ENCODE assay signal across 27 cellular contexts in the genomic region with DNA sequence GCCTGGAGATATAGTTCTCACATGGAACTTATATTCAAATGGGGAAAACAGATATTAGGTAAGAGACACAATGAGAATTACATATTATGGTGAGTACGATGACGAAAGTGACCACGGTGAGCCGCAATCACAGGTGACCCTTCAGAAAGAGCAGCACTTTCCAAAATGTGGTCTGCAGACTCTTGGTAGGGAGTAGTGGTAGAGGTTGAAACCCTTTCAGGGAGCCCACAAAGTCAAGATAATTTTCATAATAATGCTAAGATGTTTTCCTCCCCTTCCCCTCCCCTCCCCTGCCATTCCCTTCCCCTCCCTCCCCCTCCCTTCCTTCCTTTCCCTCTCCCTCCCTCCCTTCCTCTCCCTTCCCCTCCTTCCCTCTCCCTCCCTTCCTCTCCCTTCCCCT.
"Had no signal": no experiment of that assay in that cellular context is flagged by ENCODE, and none has a peak within 500 bp of the region (broad histone marks: within the 10 kb centered on the region; RNA-seq: fewer than 3 reads in every experiment).

No MANE protein-coding gene starts in this region.

- H3K4me1 ChIP-seq: gastrocnemius medialis, left lung, lower lobe of right lung had no signal

- H3K4me3 Mint-ChIP-seq: dendritic cell treated with granulocyte-macrophage colony-stimulating factor and Interleukin-4, amounts not matched to agents 40 ng/mL and 50 ng/mL, for 4 days; effector memory CD8-positive, alpha-beta T cell; endodermal cell; mesothelial cell of epicardium; naive B cell had no signal

- H3K4me3 ChIP-seq: esophagus squamous epithelium, gastrocnemius medialis, heart right ventricle, left lung, lower lobe of right lung, mucosa of descending colon had no signal

- H3K27ac ChIP-seq: epithelial cell of prostate, esophagus squamous epithelium, gastrocnemius medialis, heart right ventricle, left lung, lower lobe of right lung had no signal

- H3K9me3 Mint-ChIP-seq: dendritic cell treated with granulocyte-macrophage colony-stimulating factor and Interleukin-4, amounts not matched to agents 40 ng/mL and 50 ng/mL, for 4 days; effector memory CD8-positive, alpha-beta T cell had no signal

- H3K36me3 ChIP-seq: esophagus squamous epithelium, gastrocnemius medialis, heart right ventricle, left lung, lower lobe of right lung had no signal

- ATAC-seq: effector memory CD8-positive, alpha-beta T cell; esophagus mucosa; gastrocnemius medialis; heart right ventricle; left cardiac atrium; left lung; left ventricle myocardium superior; lower lobe of right lung; mucosa of descending colon had no signal

- H3K9me3 ChIP-seq: esophagus squamous epithelium, gastrocnemius medialis, mucosa of descending colon had no signal

- H3K4me1 Mint-ChIP-seq: naive B cell had no signal

- DNase-seq: cortex of kidney; effector CD8-positive, alpha-beta T cell; effector memory CD8-positive, alpha-beta T cell; endodermal cell; erythroblast; esophagus squamous epithelium; foreskin fibroblast; foreskin melanocyte; gastrocnemius medialis; glutamatergic neuron; head of caudate nucleus; heart right ventricle; hippocampal formation; left cardiac atrium; left lung; left ventricle myocardium superior; lower lobe of right lung; mesenchymal stem cell; mucosa of descending colon; naive B cell had no signal

- H3K27ac Mint-ChIP-seq: dendritic cell treated with granulocyte-macrophage colony-stimulating factor and Interleukin-4, amounts not matched to agents 40 ng/mL and 50 ng/mL, for 4 days; effector memory CD8-positive, alpha-beta T cell; endodermal cell; mesothelial cell of epicardium; naive B cell had no signal

- FAIRE-seq: endometrium, islet of Langerhans, keratinocyte had no signal
